9 cellular contexts compared by ENCODE assay signal in the genomic region with DNA sequence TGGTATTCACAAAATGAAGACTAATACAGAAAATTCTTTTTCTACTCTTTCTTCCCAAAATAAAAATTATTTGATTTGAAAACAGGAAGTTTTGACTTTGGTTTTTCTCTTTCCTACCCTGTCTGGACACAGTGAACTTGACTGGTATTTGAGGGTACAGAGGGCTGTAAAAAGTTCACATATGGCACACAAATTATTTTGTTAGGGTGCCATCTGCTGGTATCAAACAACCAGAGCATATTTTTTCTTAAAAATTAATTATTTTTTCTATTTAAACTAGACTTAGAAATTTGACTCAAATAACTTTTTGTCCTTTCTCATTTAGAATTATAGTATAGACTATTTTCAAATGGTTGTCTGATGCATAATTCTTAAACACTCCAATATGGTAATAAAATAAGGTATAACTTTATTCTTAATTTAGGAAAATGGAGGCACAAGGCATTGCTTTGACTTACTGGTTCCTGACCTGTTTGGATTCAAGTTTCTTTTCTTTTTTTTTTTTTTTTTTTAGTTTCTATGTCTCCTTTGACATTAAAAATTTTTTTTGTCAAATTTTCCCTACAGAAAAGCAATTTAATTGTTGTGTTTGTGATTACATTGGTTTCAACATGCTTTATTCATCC.
DNase-seq lines count a peak whose midpoint lies in the region; ATAC-seq and TF ChIP-seq lines count a peak whose summit lies in the region.
"Had no signal": no experiment of that assay in that cellular context is flagged by ENCODE, and none has a peak within 500 bp of the region (broad histone marks: within the 10 kb centered on the region; RNA-seq: fewer than 3 reads in every experiment).

No MANE protein-coding gene starts in this region.

- intact Hi-C loops in body of pancreas (cut with DNase I): loop anchor here (5.0 kb wide), 1 partner anchor 780 kb away; no protein-coding TSS in a partner anchor
- intact Hi-C loops in naive thymus-derived CD4-positive, alpha-beta T cell (cut with micrococcal nuclease): loop anchor here in 1 of 2 donors (5.0 kb wide), 1 partner anchor 785 kb away; no protein-coding TSS in a partner anchor
- intact Hi-C loops in spleen (cut with DNase I; ENCODE audit: low total_unique reads): loop anchor here (5.0 kb wide), 1 partner anchor 785 kb away; no protein-coding TSS in a partner anchor

- H3K27ac ChIP-seq in body of pancreas (no peak overlapping the region), spleen (no peak overlapping the region)
- no peak overlapping the region for H3K27ac ChIP-seq in naive thymus-derived CD4-positive, alpha-beta T cell (ENCODE audit: low read depth, low read length)

- H3K4me3 Mint-ChIP-seq in naive thymus-derived CD4-positive, alpha-beta T cell: no peak overlapping the region
- H3K4me3 Mint-ChIP-seq: central memory CD8-positive, alpha-beta T cell had no signal

- H3K4me3 ChIP-seq in body of pancreas (no peak overlapping the region), spleen (no peak overlapping the region)
- no peak overlapping the region for H3K4me3 ChIP-seq in naive thymus-derived CD4-positive, alpha-beta T cell (ENCODE audit: low read length)

- no peaks in the 10 kb centered on the region for H3K9me3 ChIP-seq in body of pancreas
- no peaks in the 10 kb centered on the region for H3K9me3 ChIP-seq in naive thymus-derived CD4-positive, alpha-beta T cell (ENCODE audit: control insufficient read depth in 2 of 3, low read length in 3 of 3)
- no peaks in the 10 kb centered on the region for H3K9me3 ChIP-seq in spleen

- CTCF ChIA-PET in naive thymus-derived CD4-positive, alpha-beta T cell (lab: Charles Lee): no interaction called here

- H3K27ac Mint-ChIP-seq in naive thymus-derived CD4-positive, alpha-beta T cell: no peak overlapping the region

- POLR2A ChIA-PET in naive thymus-derived CD4-positive, alpha-beta T cell (lab: Charles Lee): no interaction called here

- no peak for TF ChIP-seq POLR2A in body of pancreas (IDR thresholded peaks at IDR 0.05)
- TF ChIP-seq POLR2A in spleen (IDR thresholded peaks at IDR 0.05): no peak

- H3K36me3 Mint-ChIP-seq in naive thymus-derived CD4-positive, alpha-beta T cell: no peaks in the 10 kb centered on the region

- ATAC-seq in body of pancreas (no peak), esophagus mucosa (no peak), GM18511 (IDR thresholded peaks at IDR 0.05; ENCODE audit: unreplicated experiment) (no peak)
- ATAC-seq in naive thymus-derived CD4-positive, alpha-beta T cell: no peak

- DNase-seq in EH (ENCODE audit: low read depth) (peak; percentile 40), NCI-H1105 (lab: John Stamatoyannopoulos, UW) (peak; percentile 40), body of pancreas (no peak), myocyte (ENCODE audit: low read depth) (peak; percentile 32), spleen (no peak)
- DNase-seq in naive thymus-derived CD4-positive, alpha-beta T cell: no peak

- H3K4me1 Mint-ChIP-seq in naive thymus-derived CD4-positive, alpha-beta T cell: no peaks in the 10 kb centered on the region
- H3K4me1 Mint-ChIP-seq: central memory CD8-positive, alpha-beta T cell had no signal

- TF ChIP-seq CTCF in body of pancreas (IDR thresholded peaks at IDR 0.05): peak in 6 of 7 experiments; percentile 30 to 44 (median 35)
- TF ChIP-seq CTCF in spleen (IDR thresholded peaks at IDR 0.05 in 8 of 11, conservative IDR thresholded peaks at IDR 0.05 in 3 of 11): peak in 4 of 11 experiments; percentile 10 to 21 (median 14)

- H3K27me3 ChIP-seq in body of pancreas: no peaks in the 10 kb centered on the region
- no peaks in the 10 kb centered on the region for H3K27me3 ChIP-seq in naive thymus-derived CD4-positive, alpha-beta T cell (ENCODE audit: control insufficient read depth in 2 of 2, insufficient read depth in 2 of 2, low read length in 2 of 2)
- H3K27me3 ChIP-seq in spleen (replicated peaks in 1 of 7): no peaks in the 10 kb centered on the region

- no peaks in the 10 kb centered on the region for H3K36me3 ChIP-seq in body of pancreas (replicated peaks in 1 of 2; ENCODE audit: insufficient read depth in 1 of 2, low read depth in 2 of 2)
- H3K36me3 ChIP-seq in naive thymus-derived CD4-positive, alpha-beta T cell (ENCODE audit: control insufficient read depth in 2 of 3, insufficient read depth in 3 of 3, low read length in 3 of 3): no peaks in the 10 kb centered on the region
- H3K36me3 ChIP-seq in spleen: no peaks in the 10 kb centered on the region

- H3K27me3 Mint-ChIP-seq in naive thymus-derived CD4-positive, alpha-beta T cell: no peaks in the 10 kb centered on the region
- H3K27me3 Mint-ChIP-seq: central memory CD8-positive, alpha-beta T cell had no signal

- peaks cover 0 to 18% (median 2%) of the 10 kb centered on the region in 11 donors for H3K9me3 Mint-ChIP-seq in naive thymus-derived CD4-positive, alpha-beta T cell

- H3K4me1 ChIP-seq in body of pancreas (no peaks in the 10 kb centered on the region), spleen (no peaks in the 10 kb centered on the region)
- H3K4me1 ChIP-seq in naive thymus-derived CD4-positive, alpha-beta T cell (ENCODE audit: control insufficient read depth in 2 of 2, insufficient read depth in 2 of 2, low read length in 2 of 2): no peaks in the 10 kb centered on the region

Comparison
In these comparisons a context has a peak if more than half of its experiments do, and no peak if none do; other contexts are left out.
1. DNase-seq: peak in EH (single experiment), NCI-H1105 (single experiment) and myocyte (single experiment); none in body of pancreas (0 of 4), naive thymus-derived CD4-positive, alpha-beta T cell (0 of 9) and spleen (single experiment).